In genomic region chr6:32568561-32568960, GRCh38 we compare ENCODE assay signal across 16 cellular contexts. TPM values are rescaled to one million over a fixed set of nuclear protein-coding genes. Genes with fewer than 3 reads are reported as not detected.
DNase-seq lines count a peak whose midpoint lies in the region; ATAC-seq, FAIRE-seq and TF ChIP-seq lines count a peak whose summit lies in the region.
"Had no signal": no experiment of that assay in that cellular context is flagged by ENCODE, and none has a peak within 500 bp of the region (broad histone marks: within the 10 kb centered on the region; RNA-seq: fewer than 3 reads in every experiment).

No MANE protein-coding gene starts in this region.

- H3K4me3 Mint-ChIP-seq in CD4-positive, alpha-beta T cell, result no peak overlapping the region
- H3K4me3 Mint-ChIP-seq in CD8-positive, alpha-beta T cell, result peak overlapping the region; percentile 65
- H3K4me3 Mint-ChIP-seq in activated CD8-positive, alpha-beta T cell treated with anti-CD3 and anti-CD28 coated beads for 36 hours, result no peak overlapping the region
- peak overlapping the region; percentile 59 for H3K4me3 Mint-ChIP-seq in natural killer cell treated with Interleukin-12 subunit alpha and Interleukin-12 subunit beta and Interleukin-15 and Interleukin-18, amount 100 ng/mL, for 72 hours

- H3K27ac Mint-ChIP-seq in CD4-positive, alpha-beta T cell, result no peak overlapping the region
- H3K27ac Mint-ChIP-seq in CD8-positive, alpha-beta T cell, result peak overlapping the region; percentile 84
- H3K27ac Mint-ChIP-seq in activated CD8-positive, alpha-beta T cell treated with anti-CD3 and anti-CD28 coated beads for 36 hours, result no peak overlapping the region
- peak overlapping the region; percentile 76 to 86 for H3K27ac Mint-ChIP-seq in natural killer cell treated with Interleukin-12 subunit alpha and Interleukin-12 subunit beta and Interleukin-15 and Interleukin-18, amount 100 ng/mL, for 72 hours

- no peaks in the 10 kb centered on the region for H3K4me1 ChIP-seq in CD8-positive, alpha-beta T cell (ENCODE audit: insufficient read depth, low read length)
- H3K4me1 ChIP-seq: BLaER1 had no signal

- no peak for TF ChIP-seq CTCF in CD4-positive, alpha-beta T cell (IDR thresholded peaks at IDR 0.05)
- TF ChIP-seq CTCF in CD8-positive, alpha-beta T cell (IDR thresholded peaks at IDR 0.05), result no peak
- no peak for TF ChIP-seq CTCF in activated CD8-positive, alpha-beta T cell treated with anti-CD3 and anti-CD28 coated beads for 36 hours (IDR thresholded peaks at IDR 0.05)
- TF ChIP-seq CTCF in D721Med (IDR thresholded peaks at IDR 0.05; ENCODE audit: insufficient read depth, missing control alignments), result no peak

- H3K9me3 ChIP-seq in CD4-positive, alpha-beta T cell (ENCODE audit: control insufficient read depth, low read length), result no peaks in the 10 kb centered on the region
- H3K9me3 ChIP-seq in CD8-positive, alpha-beta T cell (ENCODE audit: low read length), result no peaks in the 10 kb centered on the region
- H3K9me3 ChIP-seq: BLaER1 had no signal

- ATAC-seq in CD4-positive, alpha-beta T cell (ENCODE audit: poor library complexity), result peak; percentile 65
- peak; percentile 71 for ATAC-seq in CD8-positive, alpha-beta T cell
- ATAC-seq in activated CD8-positive, alpha-beta T cell treated with anti-CD3 and anti-CD28 coated beads for 36 hours, result no peak
- no peak for ATAC-seq in natural killer cell treated with Interleukin-12 subunit alpha and Interleukin-12 subunit beta and Interleukin-15 and Interleukin-18, amount 100 ng/mL, for 72 hours
- ATAC-seq in GM18867 (IDR thresholded peaks at IDR 0.05; ENCODE audit: unreplicated experiment), result no peak

- CTCF ChIA-PET in CD4-positive, alpha-beta T cell (lab: Charles Lee), result no interaction called here
- CTCF ChIA-PET in CD8-positive, alpha-beta T cell (lab: Charles Lee), result interaction anchor here (0.7 kb wide), 1 partner anchor 133 kb away, joined by 3 read pairs; no protein-coding TSS in a partner anchor
- CTCF ChIA-PET in activated CD8-positive, alpha-beta T cell treated with anti-CD3 and anti-CD28 coated beads for 36 hours (lab: Charles Lee), result no interaction called here

- H3K4me3 ChIP-seq in CD8-positive, alpha-beta T cell (ENCODE audit: low read depth, low read length), result no peak overlapping the region
- H3K4me3 ChIP-seq: BLaER1 had no signal

- no peak for DNase-seq in CD4-positive, alpha-beta T cell
- DNase-seq in CD8-positive, alpha-beta T cell, result no peak
- peak; percentile 15 for DNase-seq in activated CD8-positive, alpha-beta T cell treated with anti-CD3 and anti-CD28 coated beads for 36 hours
- DNase-seq in natural killer cell treated with Interleukin-12 subunit alpha and Interleukin-12 subunit beta and Interleukin-15 and Interleukin-18, amount 100 ng/mL, for 72 hours (ENCODE audit: low spot score), result no peak
- DNase-seq in germinal center (ENCODE audit: low spot score), result no peak
- no peak for DNase-seq in D721Med (ENCODE audit: insufficient read length, low spot score)
- DNase-seq: IMR-90, NCI-H1417, NCI-H1930, NCI-H2171, NCI-H510A treated with DMSO at 0.1 percent for 48 hours, SHP77 had no signal

- H3K36me3 Mint-ChIP-seq in CD4-positive, alpha-beta T cell (ENCODE audit: low read depth), result no peaks in the 10 kb centered on the region
- H3K36me3 Mint-ChIP-seq in CD8-positive, alpha-beta T cell, result no peaks in the 10 kb centered on the region
- H3K36me3 Mint-ChIP-seq in activated CD8-positive, alpha-beta T cell treated with anti-CD3 and anti-CD28 coated beads for 36 hours (ENCODE audit: low read depth), result no peaks in the 10 kb centered on the region
- H3K36me3 Mint-ChIP-seq in natural killer cell treated with Interleukin-12 subunit alpha and Interleukin-12 subunit beta and Interleukin-15 and Interleukin-18, amount 100 ng/mL, for 72 hours, result no peaks in the 10 kb centered on the region

- peaks cover 11% of the 10 kb centered on the region for H3K4me1 Mint-ChIP-seq in CD4-positive, alpha-beta T cell (ENCODE audit: low read depth)
- peaks cover 12% of the 10 kb centered on the region for H3K4me1 Mint-ChIP-seq in CD8-positive, alpha-beta T cell (ENCODE audit: low read depth)
- peaks cover 7% of the 10 kb centered on the region for H3K4me1 Mint-ChIP-seq in activated CD8-positive, alpha-beta T cell treated with anti-CD3 and anti-CD28 coated beads for 36 hours (ENCODE audit: low read depth)
- H3K4me1 Mint-ChIP-seq in natural killer cell treated with Interleukin-12 subunit alpha and Interleukin-12 subunit beta and Interleukin-15 and Interleukin-18, amount 100 ng/mL, for 72 hours (ENCODE audit: low read depth in 2 of 2), result peaks cover 6 to 14% of the 10 kb centered on the region in 2 donors

- no peaks in the 10 kb centered on the region for H3K9me3 Mint-ChIP-seq in CD4-positive, alpha-beta T cell
- no peaks in the 10 kb centered on the region for H3K9me3 Mint-ChIP-seq in CD8-positive, alpha-beta T cell
- no peaks in the 10 kb centered on the region for H3K9me3 Mint-ChIP-seq in activated CD8-positive, alpha-beta T cell treated with anti-CD3 and anti-CD28 coated beads for 36 hours
- H3K9me3 Mint-ChIP-seq in natural killer cell treated with Interleukin-12 subunit alpha and Interleukin-12 subunit beta and Interleukin-15 and Interleukin-18, amount 100 ng/mL, for 72 hours, result no peaks in the 10 kb centered on the region

- H3K36me3 ChIP-seq in CD8-positive, alpha-beta T cell (ENCODE audit: insufficient read depth, low read length), result no peaks in the 10 kb centered on the region
- H3K36me3 ChIP-seq: BLaER1 had no signal

- no peak overlapping the region for H3K27ac ChIP-seq in CD4-positive, alpha-beta T cell (ENCODE audit: low read depth, low read length)
- no peak overlapping the region for H3K27ac ChIP-seq in CD8-positive, alpha-beta T cell (ENCODE audit: low read depth, low read length)
- H3K27ac ChIP-seq: BLaER1 had no signal

- POLR2A ChIA-PET in CD4-positive, alpha-beta T cell (lab: Charles Lee), result no interaction called here
- POLR2A ChIA-PET in CD8-positive, alpha-beta T cell (lab: Charles Lee), result no interaction called here
- POLR2A ChIA-PET in activated CD8-positive, alpha-beta T cell treated with anti-CD3 and anti-CD28 coated beads for 36 hours (lab: Charles Lee), result no interaction called here

- peaks cover 4% of the 10 kb centered on the region for H3K27me3 Mint-ChIP-seq in CD4-positive, alpha-beta T cell
- H3K27me3 Mint-ChIP-seq in CD8-positive, alpha-beta T cell (ENCODE audit: low read depth), result peaks cover 2% of the 10 kb centered on the region
- peaks cover 1% of the 10 kb centered on the region for H3K27me3 Mint-ChIP-seq in activated CD8-positive, alpha-beta T cell treated with anti-CD3 and anti-CD28 coated beads for 36 hours
- peaks cover 0 to 4% of the 10 kb centered on the region in 2 donors for H3K27me3 Mint-ChIP-seq in natural killer cell treated with Interleukin-12 subunit alpha and Interleukin-12 subunit beta and Interleukin-15 and Interleukin-18, amount 100 ng/mL, for 72 hours

- no peak for FAIRE-seq in D721Med (lab: Jason Lieb, UNC)
- FAIRE-seq: RCC 7860 had no signal

- no peaks in the 10 kb centered on the region for H3K27me3 ChIP-seq in CD4-positive, alpha-beta T cell (ENCODE audit: control insufficient read depth, insufficient read depth, low read length)
- H3K27me3 ChIP-seq in CD8-positive, alpha-beta T cell (ENCODE audit: insufficient read depth, low read length), result no peaks in the 10 kb centered on the region
- H3K27me3 ChIP-seq: BLaER1 had no signal

- intact Hi-C loops in CD4-positive, alpha-beta T cell (cut with DNase I, micrococcal nuclease), result no loop called here
- intact Hi-C loops in CD8-positive, alpha-beta T cell (cut with DNase I, micrococcal nuclease), result no loop called here
- intact Hi-C loops in activated CD8-positive, alpha-beta T cell treated with anti-CD3 and anti-CD28 coated beads for 36 hours (cut with micrococcal nuclease), result no loop called here

RNA-seq across cellular contexts. Expression of gene HLA-DRB1, which starts 21.1 kb away (rescaled TPM):
- 10 to 100 TPM; 31.3 to 33.6 TPM for total RNA-seq in CD4-positive, alpha-beta T cell
- total RNA-seq in CD8-positive, alpha-beta T cell, result 10 to 100 TPM; 32.6 to 33.4 TPM
- total RNA-seq in activated CD8-positive, alpha-beta T cell treated with anti-CD3 and anti-CD28 coated beads for 36 hours, result 10 to 100 TPM; 21.8 to 22.7 TPM
- 100 to 1,000 TPM in 1 of 2 donors, 10 to 100 TPM in 1; 69.9 to 117 TPM for total RNA-seq in natural killer cell treated with Interleukin-12 subunit alpha and Interleukin-12 subunit beta and Interleukin-15 and Interleukin-18, amount 100 ng/mL, for 72 hours
- total RNA-seq: IMR-90 had no signal

RNA-seq across cellular contexts. Expression of gene HLA-DRB5, which starts 38.5 kb away (rescaled TPM):
- total RNA-seq in CD4-positive, alpha-beta T cell, result 10 to 100 TPM; 12.5 to 12.6 TPM
- 10 to 100 TPM in 1 of 2 experiments, 1 to 10 TPM in 1; 9.3 to 10.1 TPM for total RNA-seq in CD8-positive, alpha-beta T cell
- total RNA-seq in activated CD8-positive, alpha-beta T cell treated with anti-CD3 and anti-CD28 coated beads for 36 hours, result 1 to 10 TPM; 4.9 to 5.9 TPM
- 10 to 100 TPM; 15.9 to 53.6 TPM for total RNA-seq in natural killer cell treated with Interleukin-12 subunit alpha and Interleukin-12 subunit beta and Interleukin-15 and Interleukin-18, amount 100 ng/mL, for 72 hours
- total RNA-seq: H4, IMR-90 had no signal

Comparison
In these comparisons a context has a peak if more than half of its experiments do, and no peak if none do; other contexts are left out.
1. ATAC-seq: peak in CD4-positive, alpha-beta T cell (single experiment) and CD8-positive, alpha-beta T cell (single experiment); none in activated CD8-positive, alpha-beta T cell treated with anti-CD3 and anti-CD28 coated beads for 36 hours (single experiment), natural killer cell treated with Interleukin-12 subunit alpha and Interleukin-12 subunit beta and Interleukin-15 and Interleukin-18, amount 100 ng/mL, for 72 hours (0 of 2) and GM18867 (single experiment).
2. H3K27ac Mint-ChIP-seq: peak in CD8-positive, alpha-beta T cell (single experiment) and natural killer cell treated with Interleukin-12 subunit alpha and Interleukin-12 subunit beta and Interleukin-15 and Interleukin-18, amount 100 ng/mL, for 72 hours (2 of 2); none in CD4-positive, alpha-beta T cell (single experiment) and activated CD8-positive, alpha-beta T cell treated with anti-CD3 and anti-CD28 coated beads for 36 hours (single experiment).
3. H3K4me3 Mint-ChIP-seq: peak in CD8-positive, alpha-beta T cell (single experiment) and natural killer cell treated with Interleukin-12 subunit alpha and Interleukin-12 subunit beta and Interleukin-15 and Interleukin-18, amount 100 ng/mL, for 72 hours (single experiment); none in CD4-positive, alpha-beta T cell (single experiment) and activated CD8-positive, alpha-beta T cell treated with anti-CD3 and anti-CD28 coated beads for 36 hours (single experiment).